7 cellular contexts compared by ENCODE assay signal in genomic region chr16:66948034-66948821, GRCh38.
A peak's percentile ranks its signal among the peaks of the same experiment; 100 is the strongest.
DNase-seq lines count a peak whose midpoint lies in the region; ATAC-seq lines count a peak whose summit lies in the region.

No MANE protein-coding gene starts in this region.

- H3K9me3 ChIP-seq in iPS-15b (ENCODE audit: control insufficient read depth, insufficient read depth, low read length) (no peaks in the 10 kb centered on the region), stomach smooth muscle (ENCODE audit: control insufficient read depth in 2 of 2, low read length in 2 of 2) (no peaks in the 10 kb centered on the region)

- no peaks in the 10 kb centered on the region for H3K4me1 ChIP-seq in iPS-15b (ENCODE audit: control insufficient read depth, insufficient read depth, low read length)
- peaks cover 15% of the 10 kb centered on the region for H3K4me1 ChIP-seq in stomach smooth muscle (ENCODE audit: control insufficient read depth, insufficient read depth, low read length)

- ATAC-seq in GM19452 (IDR thresholded peaks at IDR 0.05; ENCODE audit: unreplicated experiment), result no peak
- ATAC-seq in HG03378 (IDR thresholded peaks at IDR 0.05; ENCODE audit: unreplicated experiment), result no peak

- DNase-seq in HK-2 (ENCODE audit: unreplicated experiment) (peak; percentile 41), NCI-H1105 treated with DMSO at 0.1 percent for 48 hours (lab: John Stamatoyannopoulos, UW) (no peak)
- peak; percentile 19 for DNase-seq in activated naive CD4-positive, alpha-beta T cell treated with anti-CD3 and anti-CD28 coated beads, Interleukin-2, amount 50 U/mL, for 16 hours

- H3K9ac ChIP-seq in iPS-15b (ENCODE audit: low read depth, low read length) (no peak overlapping the region), stomach smooth muscle (ENCODE audit: low read length in 2 of 2) (peak overlapping the region; percentile 29 to 45)

- H3K27me3 ChIP-seq in iPS-15b (ENCODE audit: control insufficient read depth, insufficient read depth, low read length) (peaks cover 36% of the 10 kb centered on the region), stomach smooth muscle (ENCODE audit: control insufficient read depth in 1 of 2, insufficient read depth in 2 of 2, low read length in 2 of 2) (peaks cover 2 to 6% of the 10 kb centered on the region in 2 donors)

- no peaks in the 10 kb centered on the region for H3K36me3 ChIP-seq in iPS-15b (ENCODE audit: control insufficient read depth, insufficient read depth, low read length)
- peaks cover 4 to 5% of the 10 kb centered on the region in 2 donors for H3K36me3 ChIP-seq in stomach smooth muscle (ENCODE audit: control insufficient read depth in 2 of 2, insufficient read depth in 2 of 2, low read length in 2 of 2)

- no peak overlapping the region for H3K27ac ChIP-seq in stomach smooth muscle (ENCODE audit: low read length)

- H3K4me3 ChIP-seq in iPS-15b (ENCODE audit: low read depth, low read length), result peak overlapping the region; percentile 54
- peak overlapping the region; percentile 55 to 81 for H3K4me3 ChIP-seq in stomach smooth muscle (ENCODE audit: low read length in 2 of 2)
